9 cellular contexts compared by ENCODE assay signal in the genomic region with DNA sequence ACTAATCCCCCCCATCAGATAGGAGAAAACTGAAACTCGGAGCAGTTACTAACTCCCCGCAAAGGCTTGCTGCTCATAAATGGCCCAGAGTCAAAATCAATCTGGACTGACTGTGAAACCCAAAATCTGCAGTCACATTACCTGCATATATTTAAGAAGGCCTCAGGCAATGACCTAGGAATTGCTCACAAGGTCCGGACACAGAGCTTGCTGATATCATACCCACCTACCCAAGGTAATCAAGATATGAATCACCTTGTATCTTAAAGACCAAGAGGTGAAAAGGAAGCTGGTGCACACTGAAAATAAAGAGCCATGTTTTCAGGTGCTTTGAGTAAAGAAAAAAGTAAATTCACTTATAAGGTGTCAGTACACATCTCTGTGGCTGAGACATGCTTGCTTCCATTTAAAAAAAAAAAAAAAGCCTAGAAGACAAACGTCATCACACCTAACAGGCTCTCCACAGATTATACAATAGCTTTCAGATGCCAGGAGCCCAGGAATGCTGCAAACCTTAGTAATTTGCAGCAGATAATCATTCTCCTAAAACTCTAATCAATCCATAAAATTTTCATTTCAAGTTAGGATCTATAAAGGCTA.
DNase-seq lines count a peak whose midpoint lies in the region; ATAC-seq, FAIRE-seq and TF ChIP-seq lines count a peak whose summit lies in the region.
"Had no signal": no experiment of that assay in that cellular context is flagged by ENCODE, and none has a peak within 500 bp of the region (broad histone marks: within the 10 kb centered on the region; RNA-seq: fewer than 3 reads in every experiment).

No MANE protein-coding gene starts in this region.

- no peak for FAIRE-seq in A549 (lab: Jason Lieb, UNC)

- H3K27ac ChIP-seq in A549 = no peak overlapping the region

- peaks cover 12% of the 10 kb centered on the region; the same call in 2 of the 3 replicates for H3K4me1 ChIP-seq in A549

- H3K4me2 ChIP-seq in A549 = peak overlapping the region; percentile 29; the same call in 1 of the 3 replicates

- 77% methylated on average over 4 of the region's 4 CpGs for WGBS in A549 (ENCODE audit: missing lambda C conversion rate)

- no peak overlapping the region for H3K4me3 Mint-ChIP-seq in activated naive CD4-positive, alpha-beta T cell treated with anti-CD3 and anti-CD28 coated beads, Interleukin-2, amount 10 ng/mL, durations not matched to agents 7 days and 5 days

- no peaks in the 10 kb centered on the region for H3K27me3 Mint-ChIP-seq in activated naive CD4-positive, alpha-beta T cell treated with anti-CD3 and anti-CD28 coated beads, Interleukin-2, amount 10 ng/mL, durations not matched to agents 7 days and 5 days

- ATAC-seq in A549 = no peak
- peak; percentile 42 for ATAC-seq in GM18907 (IDR thresholded peaks at IDR 0.05; ENCODE audit: unreplicated experiment)
- ATAC-seq in HG03066 (IDR thresholded peaks at IDR 0.05; ENCODE audit: low read depth, unreplicated experiment) = peak; percentile 28
- no peak for ATAC-seq in HG02588 (IDR thresholded peaks at IDR 0.05; ENCODE audit: unreplicated experiment)
- no peak for ATAC-seq in HG03139 (IDR thresholded peaks at IDR 0.05; ENCODE audit: unreplicated experiment)

- no peak for TF ChIP-seq EP300 in A549 (IDR thresholded peaks at IDR 0.05)

- no peak for TF ChIP-seq POLR2A in A549 (IDR thresholded peaks at IDR 0.05; ENCODE audit: low read length)

- DNase-seq in A549 (ENCODE audit: low read depth in 1 of 2, low spot score in 1 of 2) (no peak), NCI-H446 (lab: John Stamatoyannopoulos, UW) (no peak), GM20000 (ENCODE audit: low spot score) (no peak)
- DNase-seq in activated naive CD4-positive, alpha-beta T cell treated with anti-CD3 and anti-CD28 coated beads, Interleukin-2, amount 10 ng/mL, durations not matched to agents 7 days and 5 days = no peak
- DNase-seq: hypothalamus had no signal

- POLR2A ChIA-PET in A549 (lab: Yijun Ruan, JAX) = no interaction called here

- H3K27ac Mint-ChIP-seq in activated naive CD4-positive, alpha-beta T cell treated with anti-CD3 and anti-CD28 coated beads, Interleukin-2, amount 10 ng/mL, durations not matched to agents 7 days and 5 days = peak overlapping the region; percentile 82

- no peak for TF ChIP-seq RAD21 in A549 (conservative IDR thresholded peaks at IDR 0.05 in 1 of 2, IDR thresholded peaks at IDR 0.05 in 1 of 2)

- peaks cover 38% of the 10 kb centered on the region for H3K4me1 Mint-ChIP-seq in activated naive CD4-positive, alpha-beta T cell treated with anti-CD3 and anti-CD28 coated beads, Interleukin-2, amount 10 ng/mL, durations not matched to agents 7 days and 5 days

- TF ChIP-seq CTCF in A549 (IDR thresholded peaks at IDR 0.05) = no peak
- no peak for TF ChIP-seq CTCF in GM20000 (IDR thresholded peaks at IDR 0.05; ENCODE audit: extremely low read depth, missing control alignments)

- H3K36me3 Mint-ChIP-seq in activated naive CD4-positive, alpha-beta T cell treated with anti-CD3 and anti-CD28 coated beads, Interleukin-2, amount 10 ng/mL, durations not matched to agents 7 days and 5 days = peaks cover 2% of the 10 kb centered on the region

- CTCF ChIA-PET in A549 (lab: Yijun Ruan, JAX) = no interaction called here
- CTCF ChIA-PET in activated naive CD4-positive, alpha-beta T cell treated with anti-CD3 and anti-CD28 coated beads, Interleukin-2, amount 10 ng/mL, durations not matched to agents 7 days and 5 days (lab: Charles Lee) = interaction anchor here (0.6 to 1.3 kb wide), 3 partner anchors 8 to 465 kb away, joined by 3 to 4 read pairs (median 3); no protein-coding TSS in a partner anchor

- H3K4me3 ChIP-seq in A549 = no peak overlapping the region

- no peaks in the 10 kb centered on the region for H3K9me3 Mint-ChIP-seq in activated naive CD4-positive, alpha-beta T cell treated with anti-CD3 and anti-CD28 coated beads, Interleukin-2, amount 10 ng/mL, durations not matched to agents 7 days and 5 days

- H3K9me3 ChIP-seq in A549 = no peaks in the 10 kb centered on the region

TF ChIP-seq in A549, 52 proteins besides CTCF, POLR2A, EP300 and RAD21:
- no peak for TF ChIP-seq JUNB (IDR thresholded peaks at IDR 0.05)
- no peak for TF ChIP-seq HOXB13 (CRISPR knock-in tag; IDR thresholded peaks at IDR 0.05; ENCODE audit: low read depth)
- no peak for TF ChIP-seq RCOR1 (IDR thresholded peaks at IDR 0.05; ENCODE audit: low read depth, low read length)
- no peak for TF ChIP-seq MYC (IDR thresholded peaks at IDR 0.05; ENCODE audit: borderline replicate concordance, low read length)
- TF ChIP-seq, protein P1, sequence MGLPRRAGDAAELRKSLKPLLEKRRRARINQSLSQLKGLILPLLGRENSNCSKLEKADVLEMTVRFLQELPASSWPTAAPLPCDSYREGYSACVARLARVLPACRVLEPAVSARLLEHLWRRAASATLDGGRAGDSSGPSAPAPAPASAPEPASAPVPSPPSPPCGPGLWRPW (IDR thresholded peaks at IDR 0.05) = no peak
- no peak for TF ChIP-seq CEBPB (IDR thresholded peaks at IDR 0.05)
- TF ChIP-seq SMC3 (IDR thresholded peaks at IDR 0.05) = no peak
- TF ChIP-seq HDAC2 (IDR thresholded peaks at IDR 0.05) = no peak
- no peak for TF ChIP-seq HEYL (CRISPR knock-in tag; IDR thresholded peaks at IDR 0.05)
- no peak for TF ChIP-seq RARB (CRISPR knock-in tag; IDR thresholded peaks at IDR 0.05)
- no peak for TF ChIP-seq JUN (IDR thresholded peaks at IDR 0.05)

Comparison
In these comparisons a context has a peak if more than half of its experiments do, and no peak if none do; other contexts are left out.
1. ATAC-seq: peak in GM18907 (single experiment) and HG03066 (single experiment); none in A549 (0 of 2), HG02588 (single experiment) and HG03139 (single experiment).